In genomic region chr12:1939745-1940607, GRCh38 we compare ENCODE assay signal across 8 cellular contexts. TPM values are rescaled to one million over a fixed set of nuclear protein-coding genes. Genes with fewer than 3 reads are reported as not detected.
DNase-seq lines count a peak whose midpoint lies in the region; ATAC-seq, FAIRE-seq and TF ChIP-seq lines count a peak whose summit lies in the region.

No MANE protein-coding gene starts in this region.

- FAIRE-seq in GM12892 (lab: Jason Lieb, UNC), result peak; percentile 87

- TF ChIP-seq CTCF in 22Rv1 (IDR thresholded peaks at IDR 0.05) (peak; percentile 97), NB4 (IDR thresholded peaks at IDR 0.05; ENCODE audit: low read depth, low read length) (peak; percentile 90), heart right ventricle (IDR thresholded peaks at IDR 0.05) (peak; percentile 90 to 99 (median 98)), prostate gland (IDR thresholded peaks at IDR 0.05) (peak; percentile 92 to 99 (median 96)), upper lobe of right lung (IDR thresholded peaks at IDR 0.05) (peak; percentile 97)

- no peaks in the 10 kb centered on the region for H3K27me3 ChIP-seq in heart right ventricle
- H3K27me3 ChIP-seq in prostate gland (replicated peaks; ENCODE audit: insufficient read depth), result no peaks in the 10 kb centered on the region
- H3K27me3 ChIP-seq in upper lobe of right lung, result no peaks in the 10 kb centered on the region

- ATAC-seq in T-helper 17 cell (peak; percentile 99), heart right ventricle (peak; percentile 64 to 91 (median 86)), upper lobe of right lung (peak; percentile 89)

- H3K4me3 ChIP-seq in NB4 (ENCODE audit: low read depth, low read length), result no peak overlapping the region
- H3K4me3 ChIP-seq in heart right ventricle, result peak overlapping the region in 1 of 10 donors; percentile 6
- H3K4me3 ChIP-seq in prostate gland, result no peak overlapping the region
- H3K4me3 ChIP-seq in upper lobe of right lung, result no peak overlapping the region

- no peaks in the 10 kb centered on the region for H3K27me3 Mint-ChIP-seq in T-helper 17 cell

- DNase-seq in GM12892 (ENCODE audit: insufficient read length) (no peak), NB4 (ENCODE audit: low read depth) (peak; percentile 88), T-helper 17 cell (peak; percentile 75 to 92 (median 82)), amniotic epithelial cell (ENCODE audit: low read depth) (peak; percentile 67), heart right ventricle (peak; percentile 88 to 92), prostate gland (ENCODE audit: low spot score) (peak; percentile 81), upper lobe of right lung (peak; percentile 92)

- no peak overlapping the region for H3K4me3 Mint-ChIP-seq in T-helper 17 cell

- 31% methylated on average over 17 of the region's 17 CpGs for WGBS in heart right ventricle, 2 donors
- WGBS in prostate gland, result 22% methylated on average over 17 of the region's 17 CpGs

- TF ChIP-seq POLR2A in GM12892 (IDR thresholded peaks at IDR 0.05; ENCODE audit: low read depth, low read length), result no peak
- no peak for TF ChIP-seq POLR2A in NB4 (IDR thresholded peaks at IDR 0.05; ENCODE audit: extremely low read depth, insufficient read length)
- TF ChIP-seq POLR2A in prostate gland (IDR thresholded peaks at IDR 0.05), result no peak

- H3K9me3 ChIP-seq in T-helper 17 cell (ENCODE audit: control insufficient read depth, low read length, poor library complexity, severe bottlenecking) (no peaks in the 10 kb centered on the region), heart right ventricle (peaks cover 0 to 5% (median 0%) of the 10 kb centered on the region in 11 donors), prostate gland (no peaks in the 10 kb centered on the region), upper lobe of right lung (no peaks in the 10 kb centered on the region)

- H3K36me3 ChIP-seq in heart right ventricle, result peaks cover 0 to 39% (median 0%) of the 10 kb centered on the region in 9 donors
- no peaks in the 10 kb centered on the region for H3K36me3 ChIP-seq in prostate gland
- peaks cover 30% of the 10 kb centered on the region for H3K36me3 ChIP-seq in upper lobe of right lung

- H3K4me1 Mint-ChIP-seq in T-helper 17 cell, result peaks cover 16% of the 10 kb centered on the region

- H3K27ac Mint-ChIP-seq in T-helper 17 cell, result peak overlapping the region; percentile 67

- H3K4me1 ChIP-seq in heart right ventricle (peaks cover 4 to 31% (median 11%) of the 10 kb centered on the region in 9 donors), prostate gland (replicated peaks) (no peaks in the 10 kb centered on the region), upper lobe of right lung (peaks cover 7% of the 10 kb centered on the region)

- H3K27ac ChIP-seq in 22Rv1, result no peak overlapping the region
- peak overlapping the region in 2 of 10 donors; percentile 7 to 37 for H3K27ac ChIP-seq in heart right ventricle
- H3K27ac ChIP-seq in prostate gland, result peak overlapping the region; percentile 21 to 42
- H3K27ac ChIP-seq in upper lobe of right lung, result no peak overlapping the region

- H3K36me3 Mint-ChIP-seq in T-helper 17 cell (ENCODE audit: low read depth), result peaks cover 16% of the 10 kb centered on the region

- intact Hi-C loops in heart right ventricle (cut with DNase I) (loop anchor here (1.0 to 10.0 kb wide), 10 partner anchors 143 to 308 kb away; no protein-coding TSS in a partner anchor), prostate gland (cut with DNase I) (loop anchor here (1.0 to 10.0 kb wide), 4 partner anchors 144 to 335 kb away; no protein-coding TSS in a partner anchor), upper lobe of right lung (cut with DNase I) (loop anchor here (5.0 to 10.0 kb wide), 2 partner anchors 143 to 305 kb away; no protein-coding TSS in a partner anchor)

RNA-seq across cellular contexts. Expression of gene CACNA2D4, which starts 21.5 kb away (rescaled TPM):
- polyA plus RNA-seq in GM12892 (2012; ENCODE audit: missing spikeins), result 1.2 TPM
- total RNA-seq in T-helper 17 cell (10 to 100 TPM; 18.1 to 25.2 TPM), heart right ventricle (1 to 10 TPM in 3 of 10 donors, under 1 TPM in 7; 0.19 to 6.2 (median 0.70) TPM), prostate gland (1 to 10 TPM; 1.4 to 9.4 TPM), upper lobe of right lung (5.5 TPM)
- polyA plus RNA-seq in heart right ventricle, result 1 to 10 TPM; 1.4 to 1.7 TPM

Comparison
In these comparisons a context has a peak if more than half of its experiments do, and no peak if none do; other contexts are left out.
1. H3K27ac ChIP-seq: peak in prostate gland (2 of 2); none in 22Rv1 (single experiment) and upper lobe of right lung (single experiment).
2. Peak in every context shown above with its lines, with median percentiles within 50 percentile points of each other: CTCF ChIP-seq and ATAC-seq.